17 cellular contexts compared by ENCODE assay signal in genomic region chr20:35023624-35024023, GRCh38.
"Had no signal": no experiment of that assay in that cellular context is flagged by ENCODE, and none has a peak within 500 bp of the region (broad histone marks: within the 10 kb centered on the region; RNA-seq: fewer than 3 reads in every experiment).

No MANE protein-coding gene starts in this region.

- DNase-seq: cortex of kidney; dorsolateral prefrontal cortex; effector CD8-positive, alpha-beta T cell; heart right ventricle; hypothalamus; mesendoderm; naive B cell; nephron progenitor cell; small intestine; stimulated activated CD4-positive, alpha-beta T cell treated with anti-CD3 and anti-CD28 coated beads, Interleukin-12 subunit alpha, Interleukin-12 subunit beta, amount 100 ng/mL, for 4 hours; stimulated activated naive CD4-positive, alpha-beta T cell treated with Interleukin-2 at 50 U/mL for 16 hours; thyroid gland; upper lobe of right lung had no signal

- H3K4me3 ChIP-seq: dorsolateral prefrontal cortex, heart right ventricle, suprapubic skin, thyroid gland, upper lobe of right lung, vagina had no signal

- H3K27me3 ChIP-seq: dorsolateral prefrontal cortex, heart right ventricle, suprapubic skin, thyroid gland, upper lobe of right lung, vagina had no signal

- H3K27ac Mint-ChIP-seq: nephron progenitor cell had no signal

- H3K4me1 ChIP-seq: suprapubic skin, thyroid gland, upper lobe of right lung had no signal

- H3K4me3 Mint-ChIP-seq: naive B cell, nephron progenitor cell had no signal

- ATAC-seq: heart right ventricle, upper lobe of right lung had no signal

- H3K4me1 Mint-ChIP-seq: naive B cell, nephron progenitor cell had no signal

- H3K9me3 ChIP-seq: heart right ventricle, suprapubic skin, thyroid gland, upper lobe of right lung, vagina had no signal

- H3K9me3 Mint-ChIP-seq: naive B cell, nephron progenitor cell had no signal

- H3K27ac ChIP-seq: heart right ventricle, suprapubic skin, thyroid gland, upper lobe of right lung, vagina had no signal

- H3K27me3 Mint-ChIP-seq: naive B cell had no signal

- FAIRE-seq: frontal cortex, islet of Langerhans, small intestine had no signal
